Comparison of ENCODE assay signal across 14 cellular contexts in genomic region chr7:158001621-158002320, GRCh38.
DNase-seq lines count a peak whose midpoint lies in the region; ATAC-seq and TF ChIP-seq lines count a peak whose summit lies in the region.
"Had no signal": no experiment of that assay in that cellular context is flagged by ENCODE, and none has a peak within 500 bp of the region (broad histone marks: within the 10 kb centered on the region; RNA-seq: fewer than 3 reads in every experiment).

No MANE protein-coding gene starts in this region.

- H3K79me1 ChIP-seq in neuronal stem cell (ENCODE audit: low read depth, low read length): no peaks in the 10 kb centered on the region

- no peaks in the 10 kb centered on the region for H3K9me3 ChIP-seq in PC-3 (ENCODE audit: low read length)
- no peaks in the 10 kb centered on the region for H3K9me3 ChIP-seq in neuronal stem cell (replicated peaks in 1 of 2; ENCODE audit: control insufficient read depth in 2 of 2, insufficient read depth in 1 of 2, low read depth in 1 of 2, low read length in 2 of 2)
- H3K9me3 ChIP-seq in esophagus squamous epithelium: no peaks in the 10 kb centered on the region
- H3K9me3 ChIP-seq: right lobe of liver, thoracic aorta had no signal

- ATAC-seq in PC-3 (peak; percentile 62), GM18907 (IDR thresholded peaks at IDR 0.05; ENCODE audit: unreplicated experiment) (no peak)
- ATAC-seq: right lobe of liver had no signal

- peak overlapping the region; percentile 19 for H3K18ac ChIP-seq in neuronal stem cell (ENCODE audit: low read length)

- intact Hi-C loops in PC-3 (cut with micrococcal nuclease) (no loop called here), esophagus squamous epithelium (cut with DNase I) (no loop called here)

- no peaks in the 10 kb centered on the region for H3F3A ChIP-seq in PC-3 (ENCODE audit: low read length, unreplicated experiment)

- POLR2A ChIA-PET in PC-3 (lab: Charles Lee; ENCODE audit: unreplicated experiment): no interaction called here

- H3K27ac ChIP-seq in PC-3 (ENCODE audit: low read length): peak overlapping the region; percentile 27; the same call in 1 of the 2 replicates
- H3K27ac ChIP-seq in neuronal stem cell (replicated peaks; ENCODE audit: low read length): no peak overlapping the region
- no peak overlapping the region for H3K27ac ChIP-seq in esophagus squamous epithelium
- H3K27ac ChIP-seq: right lobe of liver, thoracic aorta had no signal

- no peaks in the 10 kb centered on the region for H3K79me2 ChIP-seq in PC-3 (ENCODE audit: low read length)

- no peak overlapping the region for H4K91ac ChIP-seq in neuronal stem cell (ENCODE audit: low read depth, low read length, poor library complexity)

- no peak overlapping the region for H2BK5ac ChIP-seq in neuronal stem cell (ENCODE audit: low read length)

- H3K27me3 ChIP-seq in PC-3 (ENCODE audit: low read length): no peaks in the 10 kb centered on the region
- H3K27me3 ChIP-seq in neuronal stem cell (ENCODE audit: control insufficient read depth in 3 of 3, insufficient read depth in 3 of 3, low read depth in 1 of 3, low read length in 3 of 3): peaks cover 0 to 5% (median 0%) of the 10 kb centered on the region in 3 experiments
- peaks cover 0 to 22% (median 0%) of the 10 kb centered on the region in 4 donors for H3K27me3 ChIP-seq in esophagus squamous epithelium
- H3K27me3 ChIP-seq: right lobe of liver had no signal

- H3K4me3 ChIP-seq in PC-3 (ENCODE audit: low read length) (no peak overlapping the region), neuronal stem cell (ENCODE audit: low read length in 2 of 2) (no peak overlapping the region), esophagus squamous epithelium (no peak overlapping the region)
- H3K4me3 ChIP-seq: right lobe of liver, thoracic aorta had no signal

- no TSS peak for BruUV-seq in PC-3 (replicated peaks; lab: Mats Ljungman, UMichigan)

- TF ChIP-seq CTCF in PC-3 (conservative IDR thresholded peaks at IDR 0.05; ENCODE audit: low read depth, low read length): no peak
- no peak for TF ChIP-seq CTCF in esophagus squamous epithelium (IDR thresholded peaks at IDR 0.05)

- H3K9me2 ChIP-seq in PC-3 (replicated peaks; ENCODE audit: low read length): no peaks in the 10 kb centered on the region

- peaks cover 9% of the 10 kb centered on the region; the same call in 1 of the 2 replicates for H3K4me1 ChIP-seq in PC-3 (ENCODE audit: insufficient read depth, low read length)
- peaks cover 0 to 5% of the 10 kb centered on the region in 2 donors for H3K4me1 ChIP-seq in neuronal stem cell (ENCODE audit: control insufficient read depth in 2 of 2, insufficient read depth in 1 of 2, low read depth in 1 of 2, low read length in 2 of 2)
- H3K4me1 ChIP-seq in esophagus squamous epithelium: peaks cover 0 to 22% (median 4%) of the 10 kb centered on the region in 3 donors
- H3K4me1 ChIP-seq: right lobe of liver had no signal

- no peak overlapping the region for H3K4ac ChIP-seq in neuronal stem cell (ENCODE audit: low read length)

- CTCF ChIA-PET in PC-3 (lab: Charles Lee): no interaction called here

- H3K36me3 ChIP-seq in PC-3 (ENCODE audit: low read depth, low read length): no peaks in the 10 kb centered on the region
- no peaks in the 10 kb centered on the region for H3K36me3 ChIP-seq in neuronal stem cell (replicated peaks in 1 of 2; ENCODE audit: control insufficient read depth in 2 of 2, insufficient read depth in 2 of 2, low read length in 2 of 2)
- no peaks in the 10 kb centered on the region for H3K36me3 ChIP-seq in esophagus squamous epithelium
- H3K36me3 ChIP-seq: right lobe of liver, thoracic aorta had no signal

- no CpG with 5 or more reads among the region's 28 CpGs for WGBS in neuronal stem cell (ENCODE audit: extremely low coverage in 2 of 2, insufficient read length in 2 of 2, insufficient replicate concordance in 1 of 2), 2 donors
- WGBS in esophagus squamous epithelium, 2 donors: 59 to 65% methylated on average over 12 to 15 of the region's 28 CpGs

- no peak overlapping the region for H2BK120ac ChIP-seq in neuronal stem cell (ENCODE audit: low read depth, low read length)

- peak overlapping the region; percentile 65 for H3K23ac ChIP-seq in neuronal stem cell (ENCODE audit: low read depth, low read length, poor library complexity)

- no peak overlapping the region for H3K9ac ChIP-seq in PC-3 (ENCODE audit: low read length)
- H3K9ac ChIP-seq in neuronal stem cell (ENCODE audit: low read depth, low read length, poor library complexity): no peak overlapping the region

- H4K8ac ChIP-seq in neuronal stem cell (ENCODE audit: low read depth, low read length): no peak overlapping the region

- no peak for TF ChIP-seq POLR2A in esophagus squamous epithelium (IDR thresholded peaks at IDR 0.05)

- peak overlapping the region; percentile 63 for H2BK12ac ChIP-seq in neuronal stem cell (ENCODE audit: low read length)

- peak overlapping the region; percentile 84 for H2AK5ac ChIP-seq in neuronal stem cell (ENCODE audit: low read depth, low read length)

- no peak overlapping the region for H3K14ac ChIP-seq in neuronal stem cell (ENCODE audit: low read length)

- peak overlapping the region; percentile 91 for H2BK15ac ChIP-seq in neuronal stem cell (ENCODE audit: low read length)

- peak; percentile 9 for DNase-seq in NCI-H82 (lab: John Stamatoyannopoulos, UW)
- no peak for DNase-seq in NCI-H82 treated with DMSO at 0.1 percent for 48 hours (lab: John Stamatoyannopoulos, UW; ENCODE audit: unreplicated experiment)
- DNase-seq in NCI-H2029 (lab: John Stamatoyannopoulos, UW): peak; percentile 92
- DNase-seq in PC-3: peak; percentile 72
- no peak for DNase-seq in neuronal stem cell (ENCODE audit: low spot score)
- DNase-seq in GM03348 (ENCODE audit: low spot score): no peak
- no peak for DNase-seq in esophagus squamous epithelium (lab: John Stamatoyannopoulos, UW)
- DNase-seq: activated gamma-delta T cell treated with Interleukin-2 at 50 U/mL for 16 hours; CD4-positive, alpha-beta memory T cell; hypothalamus; occipital lobe had no signal

- peak overlapping the region; percentile 22; the same call in 1 of the 2 replicates for H3K4me2 ChIP-seq in PC-3 (ENCODE audit: low read length)
- H3K4me2 ChIP-seq in neuronal stem cell (ENCODE audit: insufficient read depth, low read length, poor library complexity, severe bottlenecking): no peak overlapping the region

- H2AFZ ChIP-seq in PC-3 (ENCODE audit: low read length) (0 out of 2 replicates have a peak overlapping the region, but pooled peaks have one; percentile 11), neuronal stem cell (ENCODE audit: low read length) (no peak overlapping the region)

- no peaks in the 10 kb centered on the region for H4K20me1 ChIP-seq in PC-3 (ENCODE audit: low read length)

Comparison
In these comparisons a context has a peak if more than half of its experiments do, and no peak if none do; other contexts are left out.
1. DNase-seq: peak in NCI-H82 (single experiment), NCI-H2029 (single experiment) and PC-3 (single experiment); none in NCI-H82 treated with DMSO at 0.1 percent for 48 hours (single experiment), neuronal stem cell (single experiment), GM03348 (single experiment) and esophagus squamous epithelium (single experiment).